Comparison of ENCODE assay signal across 9 cellular contexts in the genomic region with DNA sequence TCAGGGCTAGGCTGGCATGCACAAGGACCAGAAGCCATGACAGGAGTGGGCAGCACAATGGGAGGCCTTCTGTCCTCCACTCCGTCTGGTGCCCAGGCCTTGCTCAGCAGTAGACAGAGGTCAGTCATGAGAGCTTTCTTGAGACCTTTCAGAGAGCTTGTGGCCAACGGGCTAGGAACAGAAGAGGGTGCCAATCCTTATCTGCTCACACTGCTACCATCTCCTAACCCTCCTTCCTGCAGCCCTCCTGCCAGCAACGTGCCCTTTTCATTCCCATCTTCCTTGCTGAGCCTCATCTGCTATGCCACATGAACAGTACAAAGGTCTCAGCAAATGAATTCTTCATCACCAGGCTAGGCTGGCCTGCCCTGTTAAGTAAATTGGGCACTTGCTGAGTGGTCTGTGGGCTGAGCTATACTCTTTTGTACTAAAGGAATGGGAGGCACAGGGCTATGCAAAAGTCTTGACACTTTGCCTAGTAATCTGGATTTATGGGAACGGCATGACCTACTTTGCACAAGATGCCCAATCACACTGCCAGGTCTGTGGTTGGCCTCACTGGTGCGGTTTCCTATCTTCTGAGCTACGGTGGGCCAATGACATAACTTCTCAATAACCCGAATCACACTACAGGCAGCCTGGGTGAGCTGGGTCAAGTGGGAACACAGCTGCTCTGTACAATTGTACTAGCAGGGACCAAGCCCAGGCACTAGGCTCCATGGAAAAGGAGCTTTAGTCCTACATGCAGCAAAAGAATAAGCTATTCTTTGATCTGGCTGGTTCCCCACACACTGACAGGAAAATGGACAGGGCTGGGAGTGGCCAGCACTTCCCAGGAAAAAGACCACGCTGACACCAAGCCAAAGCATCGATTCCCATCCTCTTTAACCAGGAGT. TPM values are rescaled to one million over a fixed set of nuclear protein-coding genes. Genes with fewer than 3 reads are reported as not detected.
A peak's percentile ranks its signal among the peaks of the same experiment; 100 is the strongest.
DNase-seq lines count a peak whose midpoint lies in the region; ATAC-seq, FAIRE-seq and TF ChIP-seq lines count a peak whose summit lies in the region.
"Had no signal": no experiment of that assay in that cellular context is flagged by ENCODE, and none has a peak within 500 bp of the region (broad histone marks: within the 10 kb centered on the region; RNA-seq: fewer than 3 reads in every experiment).

No MANE protein-coding gene starts in this region.

- H3K27me3 ChIP-seq in DND-41 (ENCODE audit: insufficient read depth, low read length, poor library complexity) (no peaks in the 10 kb centered on the region), H1 (replicated peaks in 1 of 4; ENCODE audit: control insufficient read depth in 3 of 4, extremely low read depth in 1 of 4, insufficient read depth in 3 of 4, low read length in 3 of 4) (no peaks in the 10 kb centered on the region), neutrophil (no peaks in the 10 kb centered on the region), PC-9 (ENCODE audit: insufficient read depth, low read depth) (no peaks in the 10 kb centered on the region)

- H3K36me3 ChIP-seq in DND-41 (ENCODE audit: insufficient read depth, low read length): no peaks in the 10 kb centered on the region; the same call in 1 of the 2 replicates
- peaks cover 0 to 3% (median 0%) of the 10 kb centered on the region in 4 experiments; a peak in 2 of 8 replicates for H3K36me3 ChIP-seq in H1 (ENCODE audit: control insufficient read depth in 2 of 4, insufficient read depth in 4 of 4, low read length in 3 of 4)
- no peaks in the 10 kb centered on the region for H3K36me3 ChIP-seq in neutrophil
- H3K36me3 ChIP-seq in PC-9 (ENCODE audit: low read depth): no peaks in the 10 kb centered on the region

- no peak overlapping the region for H3K4ac ChIP-seq in H1 (replicated peaks; ENCODE audit: insufficient read length, low read depth, low read length)

- no peak for TF ChIP-seq RAD21 in H1 (IDR thresholded peaks at IDR 0.05 in 1 of 2, conservative IDR thresholded peaks at IDR 0.05 in 1 of 2; ENCODE audit: low read depth in 2 of 2, low read length in 2 of 2)

- peak overlapping the region; percentile 43; the same call in 1 of the 2 replicates for H2AK5ac ChIP-seq in H1 (ENCODE audit: low read depth, low read length)

- H3K23me2 ChIP-seq in H1 (ENCODE audit: low read depth, low read length): no peaks in the 10 kb centered on the region

- ATAC-seq in DND-41 (ENCODE audit: insufficient read depth, low read depth) (peak; percentile 79), HG02623 (IDR thresholded peaks at IDR 0.05; ENCODE audit: unreplicated experiment) (no peak)

- H3K9me2 ChIP-seq in PC-9 (ENCODE audit: insufficient read depth): no peaks in the 10 kb centered on the region

- no peak overlapping the region; the same call in 1 of the 2 replicates for H3K18ac ChIP-seq in H1 (ENCODE audit: extremely low read depth, low read length)

- peaks cover 8% of the 10 kb centered on the region; the same call in 1 of the 2 replicates for H3K79me1 ChIP-seq in H1 (ENCODE audit: low read depth, low read length)

- no peak overlapping the region for H2BK15ac ChIP-seq in H1 (ENCODE audit: low read length)

- H2BK20ac ChIP-seq in H1 (ENCODE audit: low read length): no peak overlapping the region

- CTCF ChIA-PET in H1 (lab: Charles Lee; ENCODE audit: partially characterized antibody) (interaction anchor here (2.6 to 3.6 kb wide), 2 partner anchors 10 to 128 kb away, joined by 7 to 20 read pairs; no protein-coding TSS in a partner anchor), PC-9 (lab: Charles Lee) (interaction anchor here (1.2 kb wide), 1 partner anchor 10 kb away, joined by 3 read pairs; no protein-coding TSS in a partner anchor)

- TF ChIP-seq POLR2A in H1 (IDR thresholded peaks at IDR 0.05; ENCODE audit: control extremely low read depth in 1 of 2, low read depth in 2 of 2, low read length in 2 of 2): no peak

- intact Hi-C loops in PC-9 (cut with micrococcal nuclease; ENCODE audit: unreplicated experiment): no loop called here

- H4K91ac ChIP-seq in H1 (replicated peaks; ENCODE audit: insufficient read length, low read length): no peak overlapping the region

- FAIRE-seq in H1 (lab: Jason Lieb, UNC): no peak
- FAIRE-seq: bronchial epithelial cell had no signal

- H2BK5ac ChIP-seq in H1 (ENCODE audit: low read depth, low read length): peak overlapping the region; percentile 60

- H3K4me1 ChIP-seq in DND-41 (ENCODE audit: insufficient read depth, low read length): peaks cover 72% of the 10 kb centered on the region
- peaks cover 0 to 7% (median under 1%) of the 10 kb centered on the region in 4 experiments; a peak in 1 of 7 replicates for H3K4me1 ChIP-seq in H1 (replicated peaks in 1 of 4; ENCODE audit: control insufficient read depth in 3 of 4, insufficient read depth in 4 of 4, low read length in 3 of 4)
- H3K4me1 ChIP-seq in neutrophil (ENCODE audit: control insufficient read depth in 1 of 2, insufficient read depth in 1 of 2, low read depth in 1 of 2, low read length in 1 of 2): peaks cover 53 to 72% of the 10 kb centered on the region in 2 experiments
- peaks cover 30% of the 10 kb centered on the region for H3K4me1 ChIP-seq in PC-9 (replicated peaks; ENCODE audit: insufficient read depth)

- peaks cover 23% of the 10 kb centered on the region for H3F3A ChIP-seq in PC-9 (ENCODE audit: insufficient read depth, low read depth)

- H3K23ac ChIP-seq in H1 (ENCODE audit: insufficient read length): no peak overlapping the region

- peak; percentile 81 for DNase-seq in DND-41
- DNase-seq in SW480 (ENCODE audit: low spot score): peak; percentile 2
- DNase-seq in H1 (ENCODE audit: low read depth in 1 of 2, low spot score in 2 of 2): no peak
- no peak for DNase-seq in PC-9
- DNase-seq in NCI-H1092 treated with DMSO at 0.1 percent for 48 hours (lab: John Stamatoyannopoulos, UW): no peak
- DNase-seq in NCI-H2107 (lab: John Stamatoyannopoulos, UW): no peak

- no TSS peak for BruUV-seq in PC-9 (replicated peaks; lab: Mats Ljungman, UMichigan)

- TF ChIP-seq CTCF in DND-41 (IDR thresholded peaks at IDR 0.05; ENCODE audit: borderline replicate concordance, extremely low read depth, low read length, poor library complexity, severe bottlenecking) (no peak), H1 (IDR thresholded peaks at IDR 0.05; ENCODE audit: control extremely low read depth in 1 of 3, insufficient read depth in 1 of 3, low read depth in 1 of 3, low read length in 3 of 3) (no peak), neutrophil (IDR thresholded peaks at IDR 0.05) (no peak), PC-9 (conservative IDR thresholded peaks at IDR 0.05) (no peak)

- no peaks in the 10 kb centered on the region for H3K9me3 ChIP-seq in DND-41 (ENCODE audit: insufficient read depth, low read length, severe bottlenecking)
- H3K9me3 ChIP-seq in H1 (ENCODE audit: insufficient read depth in 2 of 2, low read depth in 1 of 2, low read length in 1 of 2): peaks cover 0 to 6% of the 10 kb centered on the region in 2 experiments; a peak in 1 of 4 replicates
- H3K9me3 ChIP-seq in neutrophil: no peaks in the 10 kb centered on the region
- no peaks in the 10 kb centered on the region for H3K9me3 ChIP-seq in PC-9 (ENCODE audit: insufficient read depth, low read depth)

- no peak overlapping the region for H2BK120ac ChIP-seq in H1 (replicated peaks; ENCODE audit: low read depth, low read length)

- H4K20me1 ChIP-seq in DND-41 (ENCODE audit: insufficient read depth, low read length): peaks cover 47% of the 10 kb centered on the region
- peaks cover 12 to 20% of the 10 kb centered on the region in 2 experiments for H4K20me1 ChIP-seq in H1 (replicated peaks in 1 of 2; ENCODE audit: control insufficient read depth in 1 of 2, insufficient read depth in 2 of 2, low read length in 2 of 2)
- H4K20me1 ChIP-seq in PC-9 (ENCODE audit: insufficient read depth): no peaks in the 10 kb centered on the region

- H3K9ac ChIP-seq in DND-41 (ENCODE audit: low read depth, low read length) (peak overlapping the region; percentile 53), H1 (replicated peaks in 1 of 4; ENCODE audit: extremely low read depth in 1 of 4, low read depth in 3 of 4, low read length in 3 of 4) (no peak overlapping the region)

- no peak overlapping the region for H2BK12ac ChIP-seq in H1 (ENCODE audit: low read depth, low read length)

- H3K14ac ChIP-seq in H1 (ENCODE audit: insufficient read length): no peak overlapping the region

- H3K79me2 ChIP-seq in DND-41 (ENCODE audit: insufficient read depth, low read length): peaks cover 85% of the 10 kb centered on the region
- peaks cover 7 to 82% of the 10 kb centered on the region in 2 experiments for H3K79me2 ChIP-seq in H1 (ENCODE audit: control insufficient read depth in 1 of 2, insufficient read depth in 2 of 2, low read length in 2 of 2)
- peaks cover 66% of the 10 kb centered on the region for H3K79me2 ChIP-seq in PC-9 (ENCODE audit: low read depth)

- H3K56ac ChIP-seq in H1 (replicated peaks; ENCODE audit: insufficient read length, low read depth, low read length): no peak overlapping the region

- H3K4me2 ChIP-seq in DND-41 (ENCODE audit: insufficient read depth, low read length) (peak overlapping the region; percentile 63; the same call in 1 of the 2 replicates), H1 (ENCODE audit: insufficient read depth in 1 of 2, low read depth in 2 of 2, low read length in 2 of 2) (no peak overlapping the region), PC-9 (no peak overlapping the region)

- POLR2A ChIA-PET in H1 (lab: Charles Lee; ENCODE audit: partially characterized antibody) (interaction anchor here (0.6 to 2.3 kb wide), 2 partner anchors 8 to 22 kb away, joined by 3 to 5 read pairs; no protein-coding TSS in a partner anchor), PC-9 (lab: Charles Lee; ENCODE audit: unreplicated experiment) (no interaction called here)

- TF ChIP-seq EP300 in H1 (IDR thresholded peaks at IDR 0.05; ENCODE audit: borderline replicate concordance in 1 of 2, low read depth in 2 of 2, low read length in 2 of 2): no peak

- H4K8ac ChIP-seq in H1 (ENCODE audit: extremely low read depth, insufficient read depth, low read length): no peak overlapping the region

- H3K4me3 ChIP-seq in DND-41 (ENCODE audit: low read depth in 1 of 2, low read length in 2 of 2): no peak overlapping the region
- H3K4me3 ChIP-seq in H1 (ENCODE audit: extremely low read depth in 1 of 4, insufficient read depth in 2 of 4, low read depth in 3 of 4, low read length in 4 of 4): no peak overlapping the region
- no peak overlapping the region for H3K4me3 ChIP-seq in neutrophil (ENCODE audit: low read depth in 1 of 2, low read length in 1 of 2)
- no peak overlapping the region for H3K4me3 ChIP-seq in PC-9

- H4K5ac ChIP-seq in H1 (ENCODE audit: insufficient read length, low read depth, low read length): no peak overlapping the region

- H2AFZ ChIP-seq in DND-41 (ENCODE audit: low read depth, low read length) (no peak overlapping the region), H1 (ENCODE audit: low read length) (no peak overlapping the region), PC-9 (no peak overlapping the region)

- peak overlapping the region; percentile 98 for H3K27ac ChIP-seq in DND-41 (ENCODE audit: low read length)
- H3K27ac ChIP-seq in H1 (ENCODE audit: low read depth, low read length): no peak overlapping the region
- peak overlapping the region; percentile 63 for H3K27ac ChIP-seq in neutrophil
- no peak overlapping the region for H3K27ac ChIP-seq in PC-9

- 96% methylated on average over 9 of the region's 9 CpGs; no CpG with 5 or more reads in 1 of the 2 experiments for WGBS in H1 (ENCODE audit: extremely low coverage in 1 of 2, insufficient coverage in 1 of 2, insufficient read length in 1 of 2, insufficient replicate concordance in 2 of 2, low coverage in 1 of 2, low lambda C conversion rate in 2 of 2, missing lambda C conversion rate in 1 of 2), 2 experiments

RNA-seq across cellular contexts. Expression of gene ELOVL5, which starts 47.8 kb away (rescaled TPM):
- 151 and 156 TPM in 2 replicates for total RNA-seq in H1 (2021; fragmentation: NEBNext Ultra II Directional; extraction: Animal tissue kit (Norgen Biotek cat#: 25700))
- polyA plus RNA-seq in H1 (2011; rRNA removed): 71.4 and 113 TPM in 2 replicates
- 101 TPM for polyA plus RNA-seq in H1 (2011; cell fraction: cytosol; rRNA removed)
- polyA plus RNA-seq in H1 (2011; cell fraction: nucleus; rRNA removed): 84.6 TPM
- polyA plus RNA-seq in H1 (2012, experiment 1 of 2): 96.7 to 148 TPM (median 111 TPM) in 4 replicates
- polyA plus RNA-seq in H1 (2012, experiment 2 of 2): 32.9 TPM
- 225 TPM for polyA plus RNA-seq in H1 (2013, experiment 1 of 2)
- polyA plus RNA-seq in H1 (2013, experiment 2 of 2): 246 TPM
- 246 and 269 TPM in 2 replicates for polyA minus RNA-seq in H1 (2011; rRNA and poly(A)+ RNA removed)
- 124 TPM for polyA minus RNA-seq in H1 (2011; cell fraction: cytosol; rRNA and poly(A)+ RNA removed)
- polyA minus RNA-seq in H1 (2011; cell fraction: nucleus; rRNA and poly(A)+ RNA removed): 98.0 TPM
- total RNA-seq in PC-9 (2021): 71.3 and 108 TPM in 2 replicates

Comparison
In these comparisons a context has a peak if more than half of its experiments do, and no peak if none do; other contexts are left out.
1. DNase-seq: peak in DND-41 (single experiment) and SW480 (single experiment); none in H1 (0 of 2), PC-9 (0 of 2), NCI-H1092 treated with DMSO at 0.1 percent for 48 hours (single experiment) and NCI-H2107 (single experiment).
2. H3K27ac ChIP-seq: peak in DND-41 (single experiment) and neutrophil (single experiment); none in H1 (single experiment) and PC-9 (single experiment).